18 cellular contexts compared by ENCODE assay signal in genomic region chr2:200336980-200337615, GRCh38. TPM values are rescaled to one million over a fixed set of nuclear protein-coding genes. Genes with fewer than 3 reads are reported as not detected.
DNase-seq lines count a peak whose midpoint lies in the region; ATAC-seq and TF ChIP-seq lines count a peak whose summit lies in the region.
"Had no signal": no experiment of that assay in that cellular context is flagged by ENCODE, and none has a peak within 500 bp of the region (broad histone marks: within the 10 kb centered on the region; RNA-seq: fewer than 3 reads in every experiment).

No MANE protein-coding gene starts in this region.

- no peak for TF ChIP-seq EP300 in gastroesophageal sphincter (IDR thresholded peaks at IDR 0.05)

- no peaks in the 10 kb centered on the region for H4K20me1 ChIP-seq in HCT116 (ENCODE audit: insufficient read depth)
- peaks cover 79% of the 10 kb centered on the region for H4K20me1 ChIP-seq in smooth muscle cell (ENCODE audit: low read depth)

- peak overlapping the region; percentile 16; the same call in 1 of the 2 replicates for H3K4me2 ChIP-seq in HCT116 (ENCODE audit: low read length)
- H3K4me2 ChIP-seq in smooth muscle cell = no peak overlapping the region

- CTCF ChIA-PET in HCT116 (lab: Charles Lee) = no interaction called here

- H3K27me3 ChIP-seq in HCT116 (ENCODE audit: insufficient read depth, low read length) (no peaks in the 10 kb centered on the region), gastroesophageal sphincter (no peaks in the 10 kb centered on the region), smooth muscle cell (ENCODE audit: low read depth) (no peaks in the 10 kb centered on the region)
- H3K27me3 ChIP-seq: right lobe of liver, upper lobe of left lung had no signal

- H3K4me1 ChIP-seq in HCT116 (ENCODE audit: control insufficient read depth in 1 of 2, insufficient read depth in 2 of 2, low read length in 2 of 2) = peaks cover 30 to 48% of the 10 kb centered on the region in 2 experiments
- peaks cover 17 to 62% (median 31%) of the 10 kb centered on the region in 3 donors for H3K4me1 ChIP-seq in gastroesophageal sphincter
- H3K4me1 ChIP-seq in smooth muscle cell (ENCODE audit: low read depth) = peaks cover 27% of the 10 kb centered on the region

- ATAC-seq in HCT116 = peak; percentile 46
- ATAC-seq in gastroesophageal sphincter = no peak
- ATAC-seq in HG03045 (IDR thresholded peaks at IDR 0.05; ENCODE audit: unreplicated experiment) = no peak
- ATAC-seq in HG03460 (IDR thresholded peaks at IDR 0.05; ENCODE audit: unreplicated experiment) = no peak
- ATAC-seq: activated T-cell treated with anti-CD3 and anti-CD28 coated beads, Interleukin-2, amount 50 U/mL, for 4 hours; T-cell had no signal

- TF ChIP-seq POLR2A in HCT116 (IDR thresholded peaks at IDR 0.05; ENCODE audit: borderline replicate concordance, extremely low read depth, insufficient read depth, insufficient read length) (no peak), gastroesophageal sphincter (IDR thresholded peaks at IDR 0.05) (no peak)

- H3K79me2 ChIP-seq in HCT116 (ENCODE audit: insufficient read depth, low read length) (peaks cover 71% of the 10 kb centered on the region), smooth muscle cell (ENCODE audit: low read depth) (peaks cover 94% of the 10 kb centered on the region)

- RAD21 ChIA-PET in HCT116 (lab: Charles Lee; ENCODE audit: low non-redundant PET in 1 of 2, low total read pairs in 2 of 2, uncharacterized antibody in 2 of 2, unreplicated experiment in 2 of 2) = no interaction called here

- intact Hi-C loops in HCT116 (cut with micrococcal nuclease) = no loop called here

- POLR2A ChIA-PET in HCT116 (lab: Charles Lee) = no interaction called here

- no peak for TF ChIP-seq RAD21 in HCT116 (IDR thresholded peaks at IDR 0.05; ENCODE audit: low read depth)

- H3K4me3 ChIP-seq in HCT116 (replicated peaks in 1 of 2; ENCODE audit: low read depth in 1 of 2, low read length in 2 of 2) = no peak overlapping the region
- no peak overlapping the region for H3K4me3 ChIP-seq in gastroesophageal sphincter
- no peak overlapping the region for H3K4me3 ChIP-seq in smooth muscle cell
- H3K4me3 ChIP-seq: right lobe of liver, upper lobe of left lung had no signal

- TF ChIP-seq CTCF in HCT116 (IDR thresholded peaks at IDR 0.05 in 2 of 3, conservative IDR thresholded peaks at IDR 0.05 in 1 of 3; ENCODE audit: borderline replicate concordance in 1 of 3, insufficient read depth in 1 of 3, low read depth in 2 of 3, low read length in 2 of 3) = no peak
- no peak for TF ChIP-seq CTCF in gastroesophageal sphincter (IDR thresholded peaks at IDR 0.05)
- no peak for TF ChIP-seq CTCF in smooth muscle cell (IDR thresholded peaks at IDR 0.05; ENCODE audit: borderline replicate concordance, insufficient read depth, poor library complexity, severe bottlenecking)

- H3K27ac ChIP-seq in HCT116 (ENCODE audit: low read depth, low read length) (peak overlapping the region; percentile 52; the same call in 1 of the 2 replicates), angular gyrus (ENCODE audit: low read depth, low read length) (peak overlapping the region; percentile 44), gastroesophageal sphincter (peak overlapping the region in 3 of 4 donors; percentile 36 to 44 (median 41)), smooth muscle cell (ENCODE audit: low read depth) (peak overlapping the region; percentile 65)

- H3K9ac ChIP-seq in HCT116 (ENCODE audit: low read length) (no peak overlapping the region), smooth muscle cell (ENCODE audit: low read depth) (no peak overlapping the region)

- peaks cover 23% of the 10 kb centered on the region for H3F3A ChIP-seq in smooth muscle cell (ENCODE audit: low read depth)

- no peak for DNase-seq in HCT116 (ENCODE audit: low read depth, low spot score)
- no peak for DNase-seq in smooth muscle cell (lab: John Stamatoyannopoulos, UW; ENCODE audit: unreplicated experiment)
- DNase-seq in NCI-H1105 (lab: John Stamatoyannopoulos, UW) = no peak
- DNase-seq: activated CD4-positive, alpha-beta memory T cell treated with anti-CD3 and anti-CD28 coated beads for 36 hours; activated T-cell treated with anti-CD3 and anti-CD28 coated beads, Interleukin-2, amount 50 U/mL, for 4 hours; central memory CD4-positive, alpha-beta T cell; hypothalamus; left cardiac atrium; NCI-H2029; nucleus accumbens; right lobe of liver; stimulated activated naive CD4-positive, alpha-beta T cell treated with Interleukin-2 at 50 U/mL for 16 hours; T-cell; upper lobe of left lung had no signal

- 18 to 23% methylated on average over 3 of the region's 3 CpGs for WGBS in gastroesophageal sphincter (ENCODE audit: low coverage in 1 of 2), 2 donors
- WGBS in smooth muscle cell (ENCODE audit: low lambda C conversion rate) = 91% methylated on average over 3 of the region's 3 CpGs

- H2AFZ ChIP-seq in HCT116 (ENCODE audit: low read depth, low read length, poor library complexity, severe bottlenecking) = no peak overlapping the region
- H2AFZ ChIP-seq in smooth muscle cell (ENCODE audit: low read depth) = no peak overlapping the region

- H3K9me2 ChIP-seq in HCT116 (ENCODE audit: insufficient read depth) = no peaks in the 10 kb centered on the region

- no peaks in the 10 kb centered on the region for H3K9me3 ChIP-seq in HCT116 (ENCODE audit: control insufficient read depth in 1 of 2, insufficient read depth in 1 of 2, low read depth in 1 of 2, low read length in 2 of 2)
- H3K9me3 ChIP-seq in gastroesophageal sphincter = no peaks in the 10 kb centered on the region
- H3K9me3 ChIP-seq in smooth muscle cell (replicated peaks; ENCODE audit: low read depth) = no peaks in the 10 kb centered on the region
- H3K9me3 ChIP-seq: right lobe of liver, upper lobe of left lung had no signal

- H3K36me3 ChIP-seq in HCT116 (ENCODE audit: control insufficient read depth in 1 of 2, insufficient read depth in 2 of 2, low read length in 2 of 2) = no peaks in the 10 kb centered on the region
- no peaks in the 10 kb centered on the region for H3K36me3 ChIP-seq in gastroesophageal sphincter
- no peaks in the 10 kb centered on the region for H3K36me3 ChIP-seq in smooth muscle cell (ENCODE audit: low read depth)
- H3K36me3 ChIP-seq: right lobe of liver, upper lobe of left lung had no signal

- BruUV-seq in HCT116 (replicated peaks; lab: Mats Ljungman, UMichigan) = no TSS peak

TF ChIP-seq in HCT116, 20 proteins besides CTCF, POLR2A, EP300 and RAD21:
- no peak for TF ChIP-seq SP1 (IDR thresholded peaks at IDR 0.05; ENCODE audit: low read depth)
- no peak for TF ChIP-seq SRF (IDR thresholded peaks at IDR 0.05; ENCODE audit: low read depth)
- 0 out of 2 replicates have a peak, but pooled peaks have one; percentile 15 for TF ChIP-seq POLR2AphosphoS5 (IDR thresholded peaks at IDR 0.05; ENCODE audit: low read depth, low read length)

RNA-seq across cellular contexts. Expression of gene SPATS2L, which starts 30.6 kb away (rescaled TPM):
- total RNA-seq in HCT116 (2021; ENCODE audit: unreplicated experiment) = 87.1 TPM
- polyA plus RNA-seq in HCT116 (2012) = 48.4 and 65.7 TPM in 2 replicates
- total RNA-seq in gastroesophageal sphincter = 100 to 1,000 TPM in 2 of 4 donors, 10 to 100 TPM in 2; 50.6 to 120 (median 91.5) TPM
- total RNA-seq in smooth muscle cell = 314 and 356 TPM in 2 replicates
- polyA plus RNA-seq in smooth muscle cell = 394 and 432 TPM in 2 replicates
